30 cellular contexts compared by ENCODE assay signal in genomic region chr17:21271767-21272166, GRCh38.
"Had no signal": no experiment of that assay in that cellular context is flagged by ENCODE, and none has a peak within 500 bp of the region (broad histone marks: within the 10 kb centered on the region; RNA-seq: fewer than 3 reads in every experiment).

No MANE protein-coding gene starts in this region.

- ATAC-seq: naive thymus-derived CD8-positive, alpha-beta T cell; natural killer cell treated with Interleukin-12 subunit alpha and Interleukin-12 subunit beta and Interleukin-15 and Interleukin-18, amount 100 ng/mL, for 72 hours; psoas muscle; right cardiac atrium; right lobe of liver; stimulated activated effector memory CD8-positive, alpha-beta T cell treated with anti-CD3 and anti-CD28 coated beads, Interleukin-12 subunit alpha, Interleukin-12 subunit beta, amount 100 ng/mL, for 72 hours; stimulated activated naive B cell treated with anti-CD40 and anti-IgM and Interleukin-4, amounts not matched to agents 10 μg/mL and 1 μg/mL and 100 μg/mL, for 72 hours had no signal

- H3K36me3 ChIP-seq: ovary, right lobe of liver, sigmoid colon, stomach, thoracic aorta, thyroid gland, tibial nerve, upper lobe of left lung, vagina had no signal

- H3K36me3 Mint-ChIP-seq: naive thymus-derived CD8-positive, alpha-beta T cell; natural killer cell treated with Interleukin-12 subunit alpha and Interleukin-12 subunit beta and Interleukin-15 and Interleukin-18, amount 100 ng/mL, for 72 hours; stimulated activated effector memory CD8-positive, alpha-beta T cell treated with anti-CD3 and anti-CD28 coated beads, Interleukin-12 subunit alpha, Interleukin-12 subunit beta, amount 100 ng/mL, for 72 hours; stimulated activated naive B cell treated with anti-CD40 and anti-IgM and Interleukin-4, amounts not matched to agents 10 μg/mL and 1 μg/mL and 100 μg/mL, for 72 hours had no signal

- H3K79me2 ChIP-seq: parathyroid adenoma had no signal

- DNase-seq: nephron progenitor cell; occipital lobe; ovary; posterior cingulate gyrus; right cardiac atrium; right lobe of liver; sigmoid colon; small intestine; stimulated activated CD4-positive, alpha-beta T cell treated with anti-CD3 and anti-CD28 coated beads, Interleukin-15, amount 100 ng/mL, for 24 hours; stimulated activated CD4-positive, alpha-beta T cell treated with anti-CD3 and anti-CD28 coated beads, Interleukin-2, amount 100 ng/mL, for 24 hours; stimulated activated CD4-positive, alpha-beta T cell treated with anti-CD3 and anti-CD28 coated beads, Interleukin-2, amount 100 ng/mL, for 48 hours; stimulated activated CD4-positive, alpha-beta T cell treated with anti-CD3 and anti-CD28 coated beads, Interleukin-4, amount 100 ng/mL, for 24 hours; stimulated activated naive B cell treated with anti-CD40 and anti-IgM and Interleukin-4, amounts not matched to agents 10 μg/mL and 1 μg/mL and 100 μg/mL, for 72 hours; stimulated activated naive CD4-positive, alpha-beta T cell treated with Interleukin-2 at 50 U/mL for 16 hours; stomach; thyroid gland; trophoblast cell; upper lobe of left lung had no signal

- H3K4me3 ChIP-seq: ovary, psoas muscle, right lobe of liver, sigmoid colon, stomach, thoracic aorta, thyroid gland, tibial nerve, upper lobe of left lung, vagina had no signal

- FAIRE-seq: small intestine, urothelium cell line had no signal

- H3K27ac ChIP-seq: ovary, parathyroid adenoma, psoas muscle, right lobe of liver, sigmoid colon, stomach, thoracic aorta, thyroid gland, tibial nerve, upper lobe of left lung, vagina had no signal

- H3K9ac ChIP-seq: parathyroid adenoma had no signal

- H3K27me3 ChIP-seq: ovary, right lobe of liver, sigmoid colon, stomach, thyroid gland, tibial nerve, upper lobe of left lung, vagina had no signal

- H3K9me3 Mint-ChIP-seq: naive thymus-derived CD8-positive, alpha-beta T cell; natural killer cell treated with Interleukin-12 subunit alpha and Interleukin-12 subunit beta and Interleukin-15 and Interleukin-18, amount 100 ng/mL, for 72 hours; nephron progenitor cell; neural crest cell; stimulated activated effector memory CD8-positive, alpha-beta T cell treated with anti-CD3 and anti-CD28 coated beads, Interleukin-12 subunit alpha, Interleukin-12 subunit beta, amount 100 ng/mL, for 72 hours; stimulated activated naive B cell treated with anti-CD40 and anti-IgM and Interleukin-4, amounts not matched to agents 10 μg/mL and 1 μg/mL and 100 μg/mL, for 72 hours; stimulated activated naive CD8-positive, alpha-beta T cell treated with anti-CD3 and anti-CD28 coated beads, Interleukin-15, Interleukin-2, amounts not matched to agents 100 ng/mL and 50 ng/mL, for 24 hours had no signal

- H3K27me3 Mint-ChIP-seq: naive thymus-derived CD8-positive, alpha-beta T cell; natural killer cell treated with Interleukin-12 subunit alpha and Interleukin-12 subunit beta and Interleukin-15 and Interleukin-18, amount 100 ng/mL, for 72 hours; stimulated activated naive CD8-positive, alpha-beta T cell treated with anti-CD3 and anti-CD28 coated beads, Interleukin-15, Interleukin-2, amounts not matched to agents 100 ng/mL and 50 ng/mL, for 24 hours had no signal

- H3K27ac Mint-ChIP-seq: nephron progenitor cell; progenitor cell of endocrine pancreas; stimulated activated effector memory CD8-positive, alpha-beta T cell treated with anti-CD3 and anti-CD28 coated beads, Interleukin-12 subunit alpha, Interleukin-12 subunit beta, amount 100 ng/mL, for 72 hours; stimulated activated naive B cell treated with anti-CD40 and anti-IgM and Interleukin-4, amounts not matched to agents 10 μg/mL and 1 μg/mL and 100 μg/mL, for 72 hours; stimulated activated naive CD8-positive, alpha-beta T cell treated with anti-CD3 and anti-CD28 coated beads, Interleukin-15, Interleukin-2, amounts not matched to agents 100 ng/mL and 50 ng/mL, for 24 hours had no signal

- H2AFZ ChIP-seq: parathyroid adenoma had no signal

- H3K9me3 ChIP-seq: ovary, psoas muscle, right lobe of liver, sigmoid colon, stomach, thoracic aorta, thyroid gland, tibial nerve, upper lobe of left lung, vagina had no signal

- H3K4me3 Mint-ChIP-seq: natural killer cell treated with Interleukin-12 subunit alpha and Interleukin-12 subunit beta and Interleukin-15 and Interleukin-18, amount 100 ng/mL, for 72 hours; nephron progenitor cell; neural crest cell; stimulated activated effector memory CD8-positive, alpha-beta T cell treated with anti-CD3 and anti-CD28 coated beads, Interleukin-12 subunit alpha, Interleukin-12 subunit beta, amount 100 ng/mL, for 72 hours; stimulated activated naive B cell treated with anti-CD40 and anti-IgM and Interleukin-4, amounts not matched to agents 10 μg/mL and 1 μg/mL and 100 μg/mL, for 72 hours; stimulated activated naive CD8-positive, alpha-beta T cell treated with anti-CD3 and anti-CD28 coated beads, Interleukin-15, Interleukin-2, amounts not matched to agents 100 ng/mL and 50 ng/mL, for 24 hours had no signal
